ENCODE assay signal across 15 cellular contexts in genomic region chrX:154419688-154420401, GRCh38. TPM values are rescaled to one million over a fixed set of nuclear protein-coding genes. Genes with fewer than 3 reads are reported as not detected.
A peak's percentile ranks its signal among the peaks of the same experiment; 100 is the strongest.
DNase-seq lines count a peak whose midpoint lies in the region; ATAC-seq, FAIRE-seq and TF ChIP-seq lines count a peak whose summit lies in the region.
"Had no signal": no experiment of that assay in that cellular context is flagged by ENCODE, and none has a peak within 500 bp of the region (broad histone marks: within the 10 kb centered on the region; RNA-seq: fewer than 3 reads in every experiment).

No MANE protein-coding gene starts in this region.

- BruUV-seq in HepG2 (replicated peaks; lab: Mats Ljungman, UMichigan), result no TSS peak

- no peaks in the 10 kb centered on the region for H3K79me2 ChIP-seq in HepG2 (ENCODE audit: insufficient read depth, low read length)

- H3K27ac Mint-ChIP-seq in WTC11, result no peak overlapping the region
- H3K27ac Mint-ChIP-seq: activated CD4-positive, alpha-beta T cell treated with anti-CD3 and anti-CD28 coated beads, Interleukin-2, amount 10 ng/mL, durations not matched to agents 7 days and 5 days; progenitor cell of endocrine pancreas had no signal

- WGBS in HepG2 (ENCODE audit: low lambda C conversion rate), result 100% methylated on average over 7 of the region's 19 CpGs

- H2AFZ ChIP-seq in HepG2 (ENCODE audit: low read length), result no peak overlapping the region

- TF ChIP-seq POLR2A in HepG2 (IDR thresholded peaks at IDR 0.05; ENCODE audit: insufficient read depth in 1 of 2, low read depth in 2 of 2, low read length in 2 of 2), result no peak

- peaks cover 2% of the 10 kb centered on the region; the same call in 1 of the 2 replicates for H3K36me3 Mint-ChIP-seq in WTC11

- POLR2A ChIA-PET in HepG2 (lab: Yijun Ruan, JAX) (interaction anchor here (1.8 to 1.9 kb wide), 2 partner anchors 9 to 22 kb away, joined by 4 to 5 read pairs; partner anchors contain the start of genes RPL10 and TAFAZZIN), WTC11 (lab: Charles Lee) (no interaction called here)

- H3K36me3 ChIP-seq in HepG2 (replicated peaks in 1 of 2; ENCODE audit: control insufficient read depth in 1 of 2, insufficient read depth in 2 of 2, low read length in 2 of 2), result no peaks in the 10 kb centered on the region
- H3K36me3 ChIP-seq: transverse colon had no signal

- no peaks in the 10 kb centered on the region for H3K27me3 Mint-ChIP-seq in WTC11 (ENCODE audit: low read depth)
- H3K27me3 Mint-ChIP-seq: activated CD4-positive, alpha-beta T cell treated with anti-CD3 and anti-CD28 coated beads, Interleukin-2, amount 10 ng/mL, durations not matched to agents 7 days and 5 days; central memory CD8-positive, alpha-beta T cell; progenitor cell of endocrine pancreas had no signal

- no peak for FAIRE-seq in HepG2 (lab: Jason Lieb, UNC)
- FAIRE-seq: islet of Langerhans had no signal

- CTCF ChIA-PET in HepG2 (lab: Yijun Ruan, JAX; ENCODE audit: low intra/inter-chr PET ratio, low total read pairs) (no interaction called here), WTC11 (lab: Charles Lee) (no interaction called here)

- in situ Hi-C loops in HepG2 (cut with HindIII; ENCODE audit: extremely low pct_ligation_motif_present, low pct_unique_long_range_greater_than_20kb), result loop anchor here (25.0 kb wide), 1 partner anchor 117 kb away; the partner anchor contains the start of genes G6PD and IKBKG

- no peak overlapping the region for H3K4me2 ChIP-seq in HepG2 (ENCODE audit: low read depth, low read length)

- no peaks in the 10 kb centered on the region for H3K9me3 ChIP-seq in HepG2 (ENCODE audit: low read length)
- H3K9me3 ChIP-seq: Caco-2, mucosa of descending colon, transverse colon had no signal

- no peak overlapping the region for H3K4me3 Mint-ChIP-seq in WTC11
- H3K4me3 Mint-ChIP-seq: activated CD4-positive, alpha-beta T cell treated with anti-CD3 and anti-CD28 coated beads, Interleukin-2, amount 10 ng/mL, durations not matched to agents 7 days and 5 days; activated T-cell treated with anti-CD3 and anti-CD28 coated beads, Interleukin-2, amount 50 U/mL, for 4 hours; central memory CD8-positive, alpha-beta T cell had no signal

- no peaks in the 10 kb centered on the region for H3K4me1 Mint-ChIP-seq in WTC11
- H3K4me1 Mint-ChIP-seq: central memory CD8-positive, alpha-beta T cell had no signal

- TF ChIP-seq EP300 in HepG2 (IDR thresholded peaks at IDR 0.05; ENCODE audit: low read depth in 2 of 2, low read length in 2 of 2) (no peak), HepG2 (CRISPR knock-in tag; IDR thresholded peaks at IDR 0.05; ENCODE audit: borderline replicate concordance) (no peak)

- DNase-seq in GM12865 (ENCODE audit: low read depth) (no peak), SHP77 (lab: John Stamatoyannopoulos, UW) (peak; percentile 15 to 53), HepG2 (ENCODE audit: low spot score) (no peak), WTC11 (ENCODE audit: low spot score) (no peak)
- DNase-seq: activated CD4-positive, alpha-beta T cell treated with anti-CD3 and anti-CD28 coated beads, Interleukin-2, amount 10 ng/mL, durations not matched to agents 7 days and 5 days; activated T-cell treated with anti-CD3 and anti-CD28 coated beads, Interleukin-2, amount 50 U/mL, for 4 hours; Caco-2; mucosa of descending colon; T-helper 9 cell; transverse colon had no signal

- H3K4me3 ChIP-seq in GM12865 (ENCODE audit: low read depth, low read length), result peak overlapping the region; percentile 8
- H3K4me3 ChIP-seq in HepG2 (replicated peaks in 1 of 3; ENCODE audit: insufficient read depth in 1 of 3, low read depth in 2 of 3, low read length in 3 of 3), result no peak overlapping the region
- H3K4me3 ChIP-seq: mucosa of descending colon, transverse colon had no signal

- H4K20me1 ChIP-seq in HepG2 (ENCODE audit: insufficient read depth, low read length), result no peaks in the 10 kb centered on the region

- ATAC-seq in HepG2 (peak; percentile 51), WTC11 (no peak), HG02571 (IDR thresholded peaks at IDR 0.05; ENCODE audit: unreplicated experiment) (no peak)
- no peak for ATAC-seq in activated CD4-positive, CD25-positive, alpha-beta regulatory T cell treated with anti-CD3 and anti-CD28 coated beads, Interleukin-2, amount 50 U/mL, for 24 hours
- ATAC-seq: activated T-cell treated with anti-CD3 and anti-CD28 coated beads, Interleukin-2, amount 50 U/mL, for 4 hours had no signal

- TF ChIP-seq CTCF in GM12865 (IDR thresholded peaks at IDR 0.05; ENCODE audit: insufficient read depth, low read depth, low read length, missing control alignments) (no peak), HepG2 (CRISPR knock-in tag; IDR thresholded peaks at IDR 0.05) (no peak), WTC11 (IDR thresholded peaks at IDR 0.05) (no peak)

- no peak for TF ChIP-seq RAD21 in HepG2 (CRISPR knock-in tag; IDR thresholded peaks at IDR 0.05)

- no peaks in the 10 kb centered on the region for H3K9me3 Mint-ChIP-seq in WTC11
- H3K9me3 Mint-ChIP-seq: activated CD4-positive, alpha-beta T cell treated with anti-CD3 and anti-CD28 coated beads, Interleukin-2, amount 10 ng/mL, durations not matched to agents 7 days and 5 days; activated T-cell treated with anti-CD3 and anti-CD28 coated beads, Interleukin-2, amount 50 U/mL, for 4 hours; central memory CD8-positive, alpha-beta T cell had no signal

- no peak overlapping the region for H3K9ac ChIP-seq in HepG2 (ENCODE audit: insufficient read depth, low read depth, low read length)

- H3K27ac ChIP-seq in HepG2 (ENCODE audit: extremely low read length, insufficient read depth, low read length), result no peak overlapping the region
- H3K27ac ChIP-seq: transverse colon had no signal

- intact Hi-C loops in HepG2 (cut with micrococcal nuclease; ENCODE audit: unreplicated experiment), result no loop called here

- no peaks in the 10 kb centered on the region for H3K27me3 ChIP-seq in HepG2 (ENCODE audit: control insufficient read depth in 1 of 2, insufficient read depth in 2 of 2, low read length in 2 of 2)
- H3K27me3 ChIP-seq: transverse colon had no signal

- H3K4me1 ChIP-seq in HepG2 (ENCODE audit: insufficient read depth, low read length), result no peaks in the 10 kb centered on the region
- H3K4me1 ChIP-seq: Caco-2, transverse colon had no signal

RNA-seq across cellular contexts. Expression of gene TAFAZZIN, which starts 8.5 kb away (rescaled TPM):
- total RNA-seq in HepG2 (2016; rRNA removed; fragmentation: Illumina TruSeq; extraction: Trizol) (6.3 and 16.8 TPM in 2 replicates), WTC11 (2021) (43.5 to 48.6 TPM (median 44.5 TPM) in 3 replicates)
- total RNA-seq in HepG2 (2016; cell fraction: cytosol; rRNA removed; fragmentation: Illumina TruSeq; extraction: Trizol; ENCODE audit: low read depth), result 5.9 and 8.5 TPM in 2 replicates
- 4.8 and 17.3 TPM in 2 replicates for total RNA-seq in HepG2 (2016; cell fraction: insoluble cytoplasmic fraction; rRNA removed; fragmentation: Illumina TruSeq; extraction: Trizol)
- total RNA-seq in HepG2 (2016; cell fraction: membrane; rRNA removed; fragmentation: Illumina TruSeq; extraction: Trizol), result 5.5 and 6.3 TPM in 2 replicates
- total RNA-seq in HepG2 (2016; cell fraction: nucleus; rRNA removed; fragmentation: Illumina TruSeq; extraction: Trizol), result 17.9 and 26.2 TPM in 2 replicates
- 27.9 and 30.9 TPM in 2 replicates for polyA plus RNA-seq in HepG2 (2011; rRNA removed)
- polyA plus RNA-seq in HepG2 (2011; cell fraction: cytosol; rRNA removed), result 8.7 and 11.6 TPM in 2 replicates
- polyA plus RNA-seq in HepG2 (2011; cell fraction: nucleus; rRNA removed), result 281 and 287 TPM in 2 replicates
- polyA plus RNA-seq in HepG2 (2012), result 16.8 and 21.1 TPM in 2 replicates
- polyA plus RNA-seq in HepG2 (2016; cell fraction: cytosol; fragmentation: Illumina TruSeq; extraction: Trizol; ENCODE audit: low read depth), result 2.5 and 2.9 TPM in 2 replicates
- 5.3 and 7.9 TPM in 2 replicates for polyA plus RNA-seq in HepG2 (2016; cell fraction: insoluble cytoplasmic fraction; fragmentation: Illumina TruSeq; extraction: Trizol; ENCODE audit: low read depth)
- polyA plus RNA-seq in HepG2 (2016; cell fraction: membrane; fragmentation: Illumina TruSeq; extraction: Trizol; ENCODE audit: low read depth), result 4.2 and 4.6 TPM in 2 replicates
- 70.8 TPM in 2 replicates for polyA plus RNA-seq in HepG2 (2016; cell fraction: nucleus; fragmentation: Illumina TruSeq; extraction: Trizol; ENCODE audit: insufficient read depth, low read depth)
- polyA minus RNA-seq in HepG2 (2011; rRNA and poly(A)+ RNA removed; ENCODE audit: low replicate concordance), result 16.6 and 35.2 TPM in 2 replicates
- 7.0 and 7.2 TPM in 2 replicates for polyA minus RNA-seq in HepG2 (2011; cell fraction: cytosol; rRNA and poly(A)+ RNA removed)
- 23.2 and 28.2 TPM in 2 replicates for polyA minus RNA-seq in HepG2 (2011; cell fraction: nucleus; rRNA and poly(A)+ RNA removed)

RNA-seq across cellular contexts. Expression of gene ATP6AP1, which starts 8.6 kb away (rescaled TPM):
- total RNA-seq in HepG2 (2016; rRNA removed; fragmentation: Illumina TruSeq; extraction: Trizol) (23.1 and 56.7 TPM in 2 replicates), WTC11 (2021) (43.9 to 46.0 TPM (median 44.8 TPM) in 3 replicates)
- total RNA-seq in HepG2 (2016; cell fraction: cytosol; rRNA removed; fragmentation: Illumina TruSeq; extraction: Trizol; ENCODE audit: low read depth), result 11.1 and 12.5 TPM in 2 replicates
- total RNA-seq in HepG2 (2016; cell fraction: insoluble cytoplasmic fraction; rRNA removed; fragmentation: Illumina TruSeq; extraction: Trizol), result 18.3 and 57.2 TPM in 2 replicates
- 19.9 and 20.2 TPM in 2 replicates for total RNA-seq in HepG2 (2016; cell fraction: membrane; rRNA removed; fragmentation: Illumina TruSeq; extraction: Trizol)
- 51.0 and 62.6 TPM in 2 replicates for total RNA-seq in HepG2 (2016; cell fraction: nucleus; rRNA removed; fragmentation: Illumina TruSeq; extraction: Trizol)
- 110 and 142 TPM in 2 replicates for polyA plus RNA-seq in HepG2 (2011; rRNA removed)
- polyA plus RNA-seq in HepG2 (2011; cell fraction: cytosol; rRNA removed), result 147 and 160 TPM in 2 replicates
- polyA plus RNA-seq in HepG2 (2011; cell fraction: nucleus; rRNA removed), result 101 and 106 TPM in 2 replicates
- 83.1 and 96.9 TPM in 2 replicates for polyA plus RNA-seq in HepG2 (2012)
- polyA plus RNA-seq in HepG2 (2016; cell fraction: cytosol; fragmentation: Illumina TruSeq; extraction: Trizol; ENCODE audit: low read depth), result 20.5 and 22.7 TPM in 2 replicates
- 31.3 and 34.5 TPM in 2 replicates for polyA plus RNA-seq in HepG2 (2016; cell fraction: insoluble cytoplasmic fraction; fragmentation: Illumina TruSeq; extraction: Trizol; ENCODE audit: low read depth)
- 23.2 and 27.2 TPM in 2 replicates for polyA plus RNA-seq in HepG2 (2016; cell fraction: membrane; fragmentation: Illumina TruSeq; extraction: Trizol; ENCODE audit: low read depth)
- polyA plus RNA-seq in HepG2 (2016; cell fraction: nucleus; fragmentation: Illumina TruSeq; extraction: Trizol; ENCODE audit: insufficient read depth, low read depth), result 127 and 134 TPM in 2 replicates
- 142 and 210 TPM in 2 replicates for polyA minus RNA-seq in HepG2 (2011; rRNA and poly(A)+ RNA removed; ENCODE audit: low replicate concordance)
- polyA minus RNA-seq in HepG2 (2011; cell fraction: cytosol; rRNA and poly(A)+ RNA removed), result 79.7 and 100 TPM in 2 replicates
- 19.4 and 25.6 TPM in 2 replicates for polyA minus RNA-seq in HepG2 (2011; cell fraction: nucleus; rRNA and poly(A)+ RNA removed)

RNA-seq across cellular contexts. Expression of gene DNASE1L1, which starts 10.8 kb away (rescaled TPM):
- 4.6 and 4.7 TPM in 2 replicates for total RNA-seq in HepG2 (2016; rRNA removed; fragmentation: Illumina TruSeq; extraction: Trizol)
- total RNA-seq in HepG2 (2016; cell fraction: cytosol; rRNA removed; fragmentation: Illumina TruSeq; extraction: Trizol; ENCODE audit: low read depth), result 3.2 and 3.4 TPM in 2 replicates
- 3.9 and 5.0 TPM in 2 replicates for total RNA-seq in HepG2 (2016; cell fraction: insoluble cytoplasmic fraction; rRNA removed; fragmentation: Illumina TruSeq; extraction: Trizol)
- total RNA-seq in HepG2 (2016; cell fraction: membrane; rRNA removed; fragmentation: Illumina TruSeq; extraction: Trizol), result 8.0 and 8.2 TPM in 2 replicates
- 5.1 and 5.8 TPM in 2 replicates for total RNA-seq in HepG2 (2016; cell fraction: nucleus; rRNA removed; fragmentation: Illumina TruSeq; extraction: Trizol)
- polyA plus RNA-seq in HepG2 (2011; rRNA removed), result 12.3 and 16.5 TPM in 2 replicates
- 13.3 and 15.2 TPM in 2 replicates for polyA plus RNA-seq in HepG2 (2011; cell fraction: cytosol; rRNA removed)
- polyA plus RNA-seq in HepG2 (2011; cell fraction: nucleus; rRNA removed), result 17.5 and 18.0 TPM in 2 replicates
- 8.0 and 11.7 TPM in 2 replicates for polyA plus RNA-seq in HepG2 (2012)
- 4.0 and 4.8 TPM in 2 replicates for polyA plus RNA-seq in HepG2 (2016; cell fraction: cytosol; fragmentation: Illumina TruSeq; extraction: Trizol; ENCODE audit: low read depth)
- 4.8 and 4.9 TPM in 2 replicates for polyA plus RNA-seq in HepG2 (2016; cell fraction: insoluble cytoplasmic fraction; fragmentation: Illumina TruSeq; extraction: Trizol; ENCODE audit: low read depth)
- 9.1 and 9.5 TPM in 2 replicates for polyA plus RNA-seq in HepG2 (2016; cell fraction: membrane; fragmentation: Illumina TruSeq; extraction: Trizol; ENCODE audit: low read depth)
- 5.5 and 8.8 TPM in 2 replicates for polyA plus RNA-seq in HepG2 (2016; cell fraction: nucleus; fragmentation: Illumina TruSeq; extraction: Trizol; ENCODE audit: insufficient read depth, low read depth)
- 24.1 and 42.4 TPM in 2 replicates for polyA minus RNA-seq in HepG2 (2011; rRNA and poly(A)+ RNA removed; ENCODE audit: low replicate concordance)
- polyA minus RNA-seq in HepG2 (2011; cell fraction: cytosol; rRNA and poly(A)+ RNA removed), result 5.9 and 6.7 TPM in 2 replicates
- polyA minus RNA-seq in HepG2 (2011; cell fraction: nucleus; rRNA and poly(A)+ RNA removed), result 4.2 and 5.0 TPM in 2 replicates
- 16.2 to 21.6 TPM (median 21.2 TPM) in 3 replicates for total RNA-seq in WTC11 (2021)

RNA-seq across cellular contexts. Expression of gene GDI1, which starts 17.1 kb away (rescaled TPM):
- 10.9 and 17.4 TPM in 2 replicates for total RNA-seq in HepG2 (2016; rRNA removed; fragmentation: Illumina TruSeq; extraction: Trizol)
- 3.6 and 5.6 TPM in 2 replicates for total RNA-seq in HepG2 (2016; cell fraction: cytosol; rRNA removed; fragmentation: Illumina TruSeq; extraction: Trizol; ENCODE audit: low read depth)
- total RNA-seq in HepG2 (2016; cell fraction: insoluble cytoplasmic fraction; rRNA removed; fragmentation: Illumina TruSeq; extraction: Trizol), result 8.9 and 16.8 TPM in 2 replicates
- total RNA-seq in HepG2 (2016; cell fraction: membrane; rRNA removed; fragmentation: Illumina TruSeq; extraction: Trizol), result 7.5 and 7.6 TPM in 2 replicates
- 13.9 and 15.7 TPM in 2 replicates for total RNA-seq in HepG2 (2016; cell fraction: nucleus; rRNA removed; fragmentation: Illumina TruSeq; extraction: Trizol)
- 105 and 124 TPM in 2 replicates for polyA plus RNA-seq in HepG2 (2011; rRNA removed)
- polyA plus RNA-seq in HepG2 (2011; cell fraction: cytosol; rRNA removed), result 60.1 and 62.5 TPM in 2 replicates
- 582 and 608 TPM in 2 replicates for polyA plus RNA-seq in HepG2 (2011; cell fraction: nucleus; rRNA removed)
- polyA plus RNA-seq in HepG2 (2012), result 57.4 and 84.6 TPM in 2 replicates
- 3.7 and 4.3 TPM in 2 replicates for polyA plus RNA-seq in HepG2 (2016; cell fraction: cytosol; fragmentation: Illumina TruSeq; extraction: Trizol; ENCODE audit: low read depth)
- 14.7 and 19.8 TPM in 2 replicates for polyA plus RNA-seq in HepG2 (2016; cell fraction: insoluble cytoplasmic fraction; fragmentation: Illumina TruSeq; extraction: Trizol; ENCODE audit: low read depth)
- 8.3 and 8.4 TPM in 2 replicates for polyA plus RNA-seq in HepG2 (2016; cell fraction: membrane; fragmentation: Illumina TruSeq; extraction: Trizol; ENCODE audit: low read depth)
- polyA plus RNA-seq in HepG2 (2016; cell fraction: nucleus; fragmentation: Illumina TruSeq; extraction: Trizol; ENCODE audit: insufficient read depth, low read depth), result 82.9 and 93.3 TPM in 2 replicates
- polyA minus RNA-seq in HepG2 (2011; rRNA and poly(A)+ RNA removed; ENCODE audit: low replicate concordance), result 62.2 and 71.5 TPM in 2 replicates
- polyA minus RNA-seq in HepG2 (2011; cell fraction: cytosol; rRNA and poly(A)+ RNA removed), result 25.7 and 26.8 TPM in 2 replicates
- 94.9 and 97.9 TPM in 2 replicates for polyA minus RNA-seq in HepG2 (2011; cell fraction: nucleus; rRNA and poly(A)+ RNA removed)
- 106 to 108 TPM (median 108 TPM) in 3 replicates for total RNA-seq in WTC11 (2021)

RNA-seq across cellular contexts. Expression of gene RPL10, which starts 21.7 kb away (rescaled TPM):
- total RNA-seq in HepG2 (2016; rRNA removed; fragmentation: Illumina TruSeq; extraction: Trizol) (2,381 and 2,883 TPM in 2 replicates), WTC11 (2021) (2,241 to 2,474 TPM (median 2,438 TPM) in 3 replicates)
- 2,845 and 3,163 TPM in 2 replicates for total RNA-seq in HepG2 (2016; cell fraction: cytosol; rRNA removed; fragmentation: Illumina TruSeq; extraction: Trizol; ENCODE audit: low read depth)
- total RNA-seq in HepG2 (2016; cell fraction: insoluble cytoplasmic fraction; rRNA removed; fragmentation: Illumina TruSeq; extraction: Trizol), result 2,364 and 2,968 TPM in 2 replicates
- 6,021 and 6,074 TPM in 2 replicates for total RNA-seq in HepG2 (2016; cell fraction: membrane; rRNA removed; fragmentation: Illumina TruSeq; extraction: Trizol)
- total RNA-seq in HepG2 (2016; cell fraction: nucleus; rRNA removed; fragmentation: Illumina TruSeq; extraction: Trizol), result 936 and 1,040 TPM in 2 replicates
- 4,713 and 5,167 TPM in 2 replicates for polyA plus RNA-seq in HepG2 (2011; rRNA removed)
- 7,297 and 8,438 TPM in 2 replicates for polyA plus RNA-seq in HepG2 (2011; cell fraction: cytosol; rRNA removed)
- 1,715 and 1,756 TPM in 2 replicates for polyA plus RNA-seq in HepG2 (2011; cell fraction: nucleus; rRNA removed)
- 3,170 and 4,590 TPM in 2 replicates for polyA plus RNA-seq in HepG2 (2012)
- 5,111 and 5,676 TPM in 2 replicates for polyA plus RNA-seq in HepG2 (2016; cell fraction: cytosol; fragmentation: Illumina TruSeq; extraction: Trizol; ENCODE audit: low read depth)
- 3,496 and 3,549 TPM in 2 replicates for polyA plus RNA-seq in HepG2 (2016; cell fraction: insoluble cytoplasmic fraction; fragmentation: Illumina TruSeq; extraction: Trizol; ENCODE audit: low read depth)
- polyA plus RNA-seq in HepG2 (2016; cell fraction: membrane; fragmentation: Illumina TruSeq; extraction: Trizol; ENCODE audit: low read depth), result 7,184 and 7,370 TPM in 2 replicates
- polyA plus RNA-seq in HepG2 (2016; cell fraction: nucleus; fragmentation: Illumina TruSeq; extraction: Trizol; ENCODE audit: insufficient read depth, low read depth), result 1,977 and 1,989 TPM in 2 replicates
- 1,812 and 2,162 TPM in 2 replicates for polyA minus RNA-seq in HepG2 (2011; rRNA and poly(A)+ RNA removed; ENCODE audit: low replicate concordance)
- polyA minus RNA-seq in HepG2 (2011; cell fraction: cytosol; rRNA and poly(A)+ RNA removed), result 929 and 970 TPM in 2 replicates
- 272 and 332 TPM in 2 replicates for polyA minus RNA-seq in HepG2 (2011; cell fraction: nucleus; rRNA and poly(A)+ RNA removed)

Comparison
In these comparisons a context has a peak if more than half of its experiments do, and no peak if none do; other contexts are left out.
1. DNase-seq: peak in SHP77 (2 of 2); none in GM12865 (single experiment), HepG2 (single experiment) and WTC11 (single experiment).